Comparison of ENCODE assay signal across 8 cellular contexts in genomic region chr13:20901668-20902437, GRCh38. TPM values are rescaled to one million over a fixed set of nuclear protein-coding genes. Genes with fewer than 3 reads are reported as not detected.
DNase-seq lines count a peak whose midpoint lies in the region; ATAC-seq and TF ChIP-seq lines count a peak whose summit lies in the region.

No MANE protein-coding gene starts in this region.

- H3K27me3 ChIP-seq in MM.1S (replicated peaks; ENCODE audit: insufficient read depth, low read length) (no peaks in the 10 kb centered on the region), mucosa of stomach (ENCODE audit: control insufficient read depth, insufficient read depth, low read length) (no peaks in the 10 kb centered on the region), thoracic aorta (replicated peaks; ENCODE audit: insufficient read depth) (no peaks in the 10 kb centered on the region)

- H3K27ac ChIP-seq in MM.1S (ENCODE audit: low read length) (peak overlapping the region; percentile 70), VCaP (peak overlapping the region; percentile 92), thoracic aorta (peak overlapping the region; percentile 93 to 95)

- peak overlapping the region; percentile 92 for H3K27ac Mint-ChIP-seq in endothelial cell (ENCODE audit: unreplicated experiment)

- H4K20me1 ChIP-seq in MM.1S (ENCODE audit: insufficient read depth, low read length): no peaks in the 10 kb centered on the region

- peak overlapping the region; percentile 48; the same call in 1 of the 2 replicates for H2AFZ ChIP-seq in MM.1S (ENCODE audit: low read length)

- peak overlapping the region; percentile 54 for H3K4me2 ChIP-seq in MM.1S (ENCODE audit: low read depth, low read length)

- H3F3A ChIP-seq in MM.1S (ENCODE audit: insufficient read depth, low read length): no peaks in the 10 kb centered on the region

- POLR2A ChIA-PET in HEK293T (lab: Yijun Ruan, JAX): interaction anchor here (1.2 to 2.4 kb wide), 8 partner anchors 18 to 406 kb away, joined by 3 to 6 read pairs (median 3); no protein-coding TSS in a partner anchor

- peak overlapping the region; percentile 97 for H3K4me3 Mint-ChIP-seq in endothelial cell (ENCODE audit: unreplicated experiment)

- peak; percentile 14 to 31 for DNase-seq in activated CD4-positive, alpha-beta T cell treated with anti-CD3 and anti-CD28 coated beads for 24 hours (ENCODE audit: low read depth in 2 of 2)
- DNase-seq in activated CD4-positive, alpha-beta T cell treated with anti-CD3 and anti-CD28 coated beads for 1 hour: no peak
- DNase-seq in HEK293T (ENCODE audit: extremely low spot score) (peak; percentile 41), MM.1S (peak; percentile 37), endothelial cell (ENCODE audit: low spot score) (peak; percentile 43), thoracic aorta (ENCODE audit: low spot score) (no peak)

- peaks cover 16% of the 10 kb centered on the region for H3K4me1 Mint-ChIP-seq in endothelial cell (ENCODE audit: unreplicated experiment)

- H3K36me3 Mint-ChIP-seq in endothelial cell (ENCODE audit: low read depth, unreplicated experiment): peaks cover 3% of the 10 kb centered on the region

- ATAC-seq in thoracic aorta (ENCODE audit: insufficient number of reproducible peaks, low FRiP score, low read depth): peak; percentile 10

- TF ChIP-seq CTCF in MM.1S (IDR thresholded peaks at IDR 0.05; ENCODE audit: low read length) (no peak), VCaP (conservative IDR thresholded peaks at IDR 0.05) (no peak), endothelial cell (IDR thresholded peaks at IDR 0.05; ENCODE audit: unreplicated experiment) (no peak), thoracic aorta (IDR thresholded peaks at IDR 0.05) (no peak)

- H3K9ac ChIP-seq in MM.1S (ENCODE audit: low read length) (peak overlapping the region; percentile 92), mucosa of stomach (ENCODE audit: low read length) (peak overlapping the region; percentile 86)

- peaks cover 57% of the 10 kb centered on the region for H3K79me2 ChIP-seq in MM.1S (ENCODE audit: low read length)

- H3K9me3 Mint-ChIP-seq in endothelial cell (ENCODE audit: unreplicated experiment): no peaks in the 10 kb centered on the region

- peak overlapping the region; percentile 87 for H3K4me3 ChIP-seq in MM.1S (ENCODE audit: low read length)
- peak overlapping the region; percentile 71 for H3K4me3 ChIP-seq in mucosa of stomach (ENCODE audit: low read length)
- H3K4me3 ChIP-seq in thoracic aorta: peak overlapping the region; percentile 100

- H3K4me1 ChIP-seq in MM.1S (ENCODE audit: low read length) (peaks cover 6% of the 10 kb centered on the region; the same call in 1 of the 2 replicates), mucosa of stomach (ENCODE audit: control insufficient read depth, insufficient read depth, low read length) (no peaks in the 10 kb centered on the region), thoracic aorta (ENCODE audit: control insufficient read depth in 1 of 2, low read depth in 2 of 2) (peaks cover 5 to 16% of the 10 kb centered on the region in 2 donors)

- CTCF ChIA-PET in HEK293T (lab: Yijun Ruan, JAX): no interaction called here

- H3K27me3 Mint-ChIP-seq in endothelial cell (ENCODE audit: unreplicated experiment): peaks cover 13% of the 10 kb centered on the region

- H3K36me3 ChIP-seq in MM.1S (replicated peaks; ENCODE audit: insufficient read depth, low read length) (no peaks in the 10 kb centered on the region), mucosa of stomach (ENCODE audit: control insufficient read depth, insufficient read depth, low read length) (no peaks in the 10 kb centered on the region), thoracic aorta (no peaks in the 10 kb centered on the region)

- no peaks in the 10 kb centered on the region for H3K9me2 ChIP-seq in MM.1S (replicated peaks; ENCODE audit: insufficient read depth, low read length)

- H3K9me3 ChIP-seq in MM.1S (replicated peaks; ENCODE audit: insufficient read depth, low read length) (no peaks in the 10 kb centered on the region), mucosa of stomach (ENCODE audit: control insufficient read depth, low read length) (no peaks in the 10 kb centered on the region), thoracic aorta (no peaks in the 10 kb centered on the region)

TF ChIP-seq in HEK293T, 16 proteins besides CTCF, POLR2A, EP300 and RAD21:
- TF ChIP-seq LEF1 (IDR thresholded peaks at IDR 0.05; ENCODE audit: borderline replicate concordance) (no peak), ZNF384 (IDR thresholded peaks at IDR 0.05) (no peak), SUZ12 (IDR thresholded peaks at IDR 0.05) (no peak), FOXK2 (IDR thresholded peaks at IDR 0.05) (no peak), BHLHE40 (IDR thresholded peaks at IDR 0.05; ENCODE audit: borderline replicate concordance) (no peak), ARNT (IDR thresholded peaks at IDR 0.05) (no peak)
TF ChIP-seq in HEK293T: peak in this region for 0.

RNA-seq across cellular contexts. Expression of gene XPO4, which starts 0.7 kb away (rescaled TPM):
- total RNA-seq in endothelial cell (ENCODE audit: unreplicated experiment) (18.0 TPM), thoracic aorta (10 to 100 TPM; 19.3 to 24.8 TPM)

Comparison
In these comparisons a context has a peak if more than half of its experiments do, and no peak if none do; other contexts are left out.
1. DNase-seq: peak in activated CD4-positive, alpha-beta T cell treated with anti-CD3 and anti-CD28 coated beads for 24 hours (2 of 2), HEK293T (single experiment), MM.1S (single experiment) and endothelial cell (single experiment); none in activated CD4-positive, alpha-beta T cell treated with anti-CD3 and anti-CD28 coated beads for 1 hour (single experiment) and thoracic aorta (single experiment).
2. Peak in every context shown above with its lines, with median percentiles within 50 percentile points of each other: H3K27ac ChIP-seq and H3K4me3 ChIP-seq.